ENCODE assay signal across 1 cellular context in genomic region chr19:51391073-51391611, GRCh38.
TF ChIP-seq lines count a peak whose summit lies in the region.

No MANE protein-coding gene starts in this region.

TF ChIP-seq in IMR-90, 13 proteins besides CTCF, POLR2A, EP300 and RAD21:
- no peak for TF ChIP-seq RCOR1 (IDR thresholded peaks at IDR 0.05; ENCODE audit: insufficient replicate concordance, low read length)
- no peak for TF ChIP-seq NFE2L2 (IDR thresholded peaks at IDR 0.05; ENCODE audit: low read depth, low read length)
- no peak for TF ChIP-seq SMC3 (IDR thresholded peaks at IDR 0.05; ENCODE audit: low read depth, low read length)
- no peak for TF ChIP-seq CHD1 (IDR thresholded peaks at IDR 0.05; ENCODE audit: low read depth, low read length)
- no peak for TF ChIP-seq FOS (IDR thresholded peaks at IDR 0.05; ENCODE audit: low read depth, low read length)
- TF ChIP-seq MAFK (IDR thresholded peaks at IDR 0.05; ENCODE audit: low read depth, low read length): no peak
- no peak for TF ChIP-seq RFX5 (IDR thresholded peaks at IDR 0.05; ENCODE audit: low read depth, low read length)
- no peak for TF ChIP-seq MXI1 (IDR thresholded peaks at IDR 0.05; ENCODE audit: borderline replicate concordance, low read depth, low read length)
- TF ChIP-seq CEBPB (IDR thresholded peaks at IDR 0.05; ENCODE audit: low read depth, low read length): no peak
- TF ChIP-seq ELK1 (IDR thresholded peaks at IDR 0.05; ENCODE audit: borderline replicate concordance, low read depth, low read length): no peak
- TF ChIP-seq BHLHE40 (IDR thresholded peaks at IDR 0.05; ENCODE audit: low read depth, low read length): no peak
- TF ChIP-seq USF2 (IDR thresholded peaks at IDR 0.05; ENCODE audit: low read depth, low read length): no peak
- TF ChIP-seq MAZ (IDR thresholded peaks at IDR 0.05; ENCODE audit: borderline replicate concordance, low read depth, low read length): no peak
